29 cellular contexts compared by ENCODE assay signal in the genomic region with DNA sequence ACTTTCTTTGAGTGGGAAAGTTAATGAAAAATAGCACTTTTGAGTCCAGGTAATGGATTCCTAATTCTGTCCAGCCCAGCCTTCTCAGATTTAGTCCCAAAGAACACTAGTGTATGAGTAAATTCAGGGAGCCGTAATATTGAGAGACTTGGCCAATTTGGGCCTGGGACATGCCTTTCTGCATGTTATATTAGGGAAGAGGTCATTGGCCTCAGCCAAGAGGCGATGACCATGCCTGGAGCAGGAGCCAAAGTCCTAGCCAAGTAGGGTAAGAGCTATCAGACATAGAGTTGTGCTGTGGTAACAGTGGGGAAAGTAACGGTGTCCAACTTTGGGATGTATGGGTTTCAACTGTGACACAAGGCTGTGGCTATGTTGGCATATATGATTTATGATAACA.
DNase-seq lines count a peak whose midpoint lies in the region; ATAC-seq, FAIRE-seq and TF ChIP-seq lines count a peak whose summit lies in the region.
"Had no signal": no experiment of that assay in that cellular context is flagged by ENCODE, and none has a peak within 500 bp of the region (broad histone marks: within the 10 kb centered on the region; RNA-seq: fewer than 3 reads in every experiment).

No MANE protein-coding gene starts in this region.

- H3K4me3 Mint-ChIP-seq in activated CD4-positive, alpha-beta memory T cell treated with anti-CD3 and anti-CD28 coated beads for 36 hours, result no peak overlapping the region
- H3K4me3 Mint-ChIP-seq: CD14-positive monocyte; CD4-positive, alpha-beta memory T cell; CD4-positive, CD25-positive, alpha-beta regulatory T cell; CD8-positive, alpha-beta memory T cell had no signal

- POLR2A ChIA-PET in HepG2 (lab: Yijun Ruan, JAX) (no interaction called here), OCI-LY7 (lab: Charles Lee) (interaction anchor here (0.5 to 0.7 kb wide), 2 partner anchors 521 to 878 kb away, joined by 4 to 5 read pairs; no protein-coding TSS in a partner anchor)
- POLR2A ChIA-PET in activated CD4-positive, alpha-beta memory T cell treated with anti-CD3 and anti-CD28 coated beads for 36 hours (lab: Charles Lee), result no interaction called here

- H3K27me3 ChIP-seq in liver (ENCODE audit: control insufficient read depth in 4 of 4, insufficient read depth in 4 of 4, low read length in 3 of 4), result no peaks in the 10 kb centered on the region
- no peaks in the 10 kb centered on the region for H3K27me3 ChIP-seq in HepG2 (ENCODE audit: control insufficient read depth in 1 of 2, insufficient read depth in 2 of 2, low read length in 2 of 2)
- H3K27me3 ChIP-seq in osteoblast (ENCODE audit: insufficient read depth, low read length), result no peaks in the 10 kb centered on the region
- H3K27me3 ChIP-seq in subcutaneous abdominal adipose tissue (ENCODE audit: control insufficient read depth in 5 of 5, insufficient read depth in 4 of 5, low read length in 5 of 5), result no peaks in the 10 kb centered on the region
- no peaks in the 10 kb centered on the region for H3K27me3 ChIP-seq in stomach
- H3K27me3 ChIP-seq: BE2C, BLaER1 had no signal

- no peaks in the 10 kb centered on the region for H3K4me1 Mint-ChIP-seq in activated CD4-positive, alpha-beta memory T cell treated with anti-CD3 and anti-CD28 coated beads for 36 hours (ENCODE audit: low read depth)
- H3K4me1 Mint-ChIP-seq: CD14-positive monocyte; CD4-positive, alpha-beta memory T cell; CD4-positive, CD25-positive, alpha-beta regulatory T cell; CD8-positive, alpha-beta memory T cell had no signal

- TF ChIP-seq CTCF in liver (IDR thresholded peaks at IDR 0.05; ENCODE audit: low read depth, low read length, missing input control) (no peak), HepG2 (CRISPR knock-in tag; IDR thresholded peaks at IDR 0.05) (no peak), osteoblast (IDR thresholded peaks at IDR 0.05; ENCODE audit: extremely low read depth, low read depth, low read length) (no peak), stomach (IDR thresholded peaks at IDR 0.05) (no peak), OCI-LY7 (conservative IDR thresholded peaks at IDR 0.05; ENCODE audit: low read length) (no peak)

- H3K4me1 ChIP-seq in liver (ENCODE audit: control insufficient read depth in 4 of 4, insufficient read depth in 4 of 4, low read length in 3 of 4), result peaks cover 0 to 11% (median 5%) of the 10 kb centered on the region in 4 donors
- H3K4me1 ChIP-seq in HepG2 (ENCODE audit: insufficient read depth, low read length), result no peaks in the 10 kb centered on the region
- H3K4me1 ChIP-seq in osteoblast (ENCODE audit: insufficient read depth, low read length), result no peaks in the 10 kb centered on the region
- H3K4me1 ChIP-seq in subcutaneous abdominal adipose tissue (ENCODE audit: control insufficient read depth in 5 of 5, insufficient read depth in 5 of 5, low read length in 5 of 5), result peaks cover 0 to 22% (median 4%) of the 10 kb centered on the region in 5 donors
- no peaks in the 10 kb centered on the region for H3K4me1 ChIP-seq in stomach
- no peaks in the 10 kb centered on the region for H3K4me1 ChIP-seq in OCI-LY7 (ENCODE audit: insufficient read depth, low read length, poor library complexity, severe bottlenecking)
- H3K4me1 ChIP-seq: BE2C, BLaER1 had no signal

- H3K4me2 ChIP-seq in HepG2 (ENCODE audit: low read depth, low read length) (no peak overlapping the region), osteoblast (ENCODE audit: insufficient read depth, low read length) (no peak overlapping the region), OCI-LY7 (ENCODE audit: low read length) (no peak overlapping the region)
- H3K4me2 ChIP-seq: BLaER1 had no signal

- TF ChIP-seq RAD21 in liver (IDR thresholded peaks at IDR 0.05) (peak; percentile 20 to 38), HepG2 (CRISPR knock-in tag; IDR thresholded peaks at IDR 0.05) (no peak)

- H3K9me3 ChIP-seq in liver (ENCODE audit: control insufficient read depth in 4 of 4, low read length in 3 of 4) (no peaks in the 10 kb centered on the region), HepG2 (ENCODE audit: low read length) (no peaks in the 10 kb centered on the region), osteoblast (ENCODE audit: low read depth, low read length) (no peaks in the 10 kb centered on the region), subcutaneous abdominal adipose tissue (ENCODE audit: control insufficient read depth in 5 of 5, low read length in 5 of 5) (peaks cover 0 to 6% (median 0%) of the 10 kb centered on the region in 5 donors), stomach (no peaks in the 10 kb centered on the region), OCI-LY7 (ENCODE audit: low read length) (no peaks in the 10 kb centered on the region)
- H3K9me3 ChIP-seq: BE2C, BLaER1 had no signal

- WGBS in liver, result 31% methylated on average over 3 of the region's 3 CpGs
- 3% methylated on average over 3 of the region's 3 CpGs for WGBS in HepG2 (ENCODE audit: low lambda C conversion rate)
- WGBS in stomach, 5 donors, result 62 to 86% (median 81%) methylated on average over 3 of the region's 3 CpGs

- no peaks in the 10 kb centered on the region for H3K27me3 Mint-ChIP-seq in activated CD4-positive, alpha-beta memory T cell treated with anti-CD3 and anti-CD28 coated beads for 36 hours
- H3K27me3 Mint-ChIP-seq: CD4-positive, alpha-beta memory T cell; CD4-positive, CD25-positive, alpha-beta regulatory T cell; CD8-positive, alpha-beta memory T cell had no signal

- H3K36me3 ChIP-seq in liver (ENCODE audit: control insufficient read depth in 4 of 4, insufficient read depth in 3 of 4, low read depth in 1 of 4, low read length in 3 of 4) (no peaks in the 10 kb centered on the region), HepG2 (replicated peaks in 1 of 2; ENCODE audit: control insufficient read depth in 1 of 2, insufficient read depth in 2 of 2, low read length in 2 of 2) (no peaks in the 10 kb centered on the region), osteoblast (ENCODE audit: insufficient read depth, low read length) (no peaks in the 10 kb centered on the region), subcutaneous abdominal adipose tissue (ENCODE audit: control insufficient read depth in 5 of 5, insufficient read depth in 5 of 5, low read length in 5 of 5) (no peaks in the 10 kb centered on the region), stomach (no peaks in the 10 kb centered on the region), OCI-LY7 (ENCODE audit: insufficient read depth, low read length) (no peaks in the 10 kb centered on the region)
- H3K36me3 ChIP-seq: BE2C, BLaER1 had no signal

- H3K79me2 ChIP-seq in HepG2 (ENCODE audit: insufficient read depth, low read length), result no peaks in the 10 kb centered on the region
- no peaks in the 10 kb centered on the region for H3K79me2 ChIP-seq in osteoblast (ENCODE audit: insufficient read depth, low read length)
- no peaks in the 10 kb centered on the region for H3K79me2 ChIP-seq in OCI-LY7 (ENCODE audit: insufficient read depth, low read depth, low read length)

- peaks cover 2% of the 10 kb centered on the region for H3K9me3 Mint-ChIP-seq in activated CD4-positive, alpha-beta memory T cell treated with anti-CD3 and anti-CD28 coated beads for 36 hours

- no peak for FAIRE-seq in HepG2 (lab: Jason Lieb, UNC)
- FAIRE-seq: A204.1, GM12878, GM12892, GM18507, GM19239 had no signal

- TF ChIP-seq POLR2A in HepG2 (IDR thresholded peaks at IDR 0.05; ENCODE audit: insufficient read depth in 1 of 2, low read depth in 2 of 2, low read length in 2 of 2) (no peak), stomach (IDR thresholded peaks at IDR 0.05) (no peak)

- H4K20me1 ChIP-seq in HepG2 (ENCODE audit: insufficient read depth, low read length) (no peaks in the 10 kb centered on the region; the same call in 1 of the 2 replicates), osteoblast (ENCODE audit: insufficient read depth, low read length) (no peaks in the 10 kb centered on the region), OCI-LY7 (ENCODE audit: insufficient read depth, low read length) (no peaks in the 10 kb centered on the region)
- H4K20me1 ChIP-seq: BLaER1 had no signal

- H3K9ac ChIP-seq in liver (ENCODE audit: low read depth in 1 of 2, low read length in 2 of 2) (peak overlapping the region in 1 of 2 donors; percentile 30), HepG2 (ENCODE audit: insufficient read depth, low read depth, low read length) (no peak overlapping the region), subcutaneous abdominal adipose tissue (ENCODE audit: low read length in 5 of 5) (no peak overlapping the region)
- H3K9ac ChIP-seq: BLaER1 had no signal

- no peaks in the 10 kb centered on the region for H3K9me2 ChIP-seq in OCI-LY7 (ENCODE audit: insufficient read depth, low read length)

- no peaks in the 10 kb centered on the region for H3K36me3 Mint-ChIP-seq in activated CD4-positive, alpha-beta memory T cell treated with anti-CD3 and anti-CD28 coated beads for 36 hours
- H3K36me3 Mint-ChIP-seq: CD14-positive monocyte; CD4-positive, alpha-beta memory T cell; CD4-positive, CD25-positive, alpha-beta regulatory T cell; CD8-positive, alpha-beta memory T cell had no signal

- CTCF ChIA-PET in HepG2 (lab: Yijun Ruan, JAX; ENCODE audit: low intra/inter-chr PET ratio, low total read pairs) (no interaction called here), OCI-LY7 (lab: Charles Lee; ENCODE audit: unreplicated experiment) (no interaction called here)
- CTCF ChIA-PET in activated CD4-positive, alpha-beta memory T cell treated with anti-CD3 and anti-CD28 coated beads for 36 hours (lab: Charles Lee), result no interaction called here

- no peak for DNase-seq in HepG2 (ENCODE audit: low spot score)
- peak; percentile 84 for DNase-seq in left lobe of liver (ENCODE audit: low spot score)
- peak; percentile 0 for DNase-seq in osteoblast (ENCODE audit: insufficient read length, low spot score, missing footprints)
- DNase-seq in stomach, result no peak
- DNase-seq in activated CD4-positive, alpha-beta memory T cell treated with anti-CD3 and anti-CD28 coated beads for 36 hours, result no peak
- no peak for DNase-seq in OCI-LY7 (ENCODE audit: low spot score)
- DNase-seq: 8988T; ACHN; BE2C; C1 segment of cervical spinal cord; CD4-positive, alpha-beta memory T cell; CD4-positive, CD25-positive, alpha-beta regulatory T cell; CD8-positive, alpha-beta memory T cell; DMS 273 treated with DMSO at 0.1 percent for 48 hours; DMS153; DMS53; DMS79; DND-41; EL; GDM1 had no signal

- BruUV-seq in HepG2 (replicated peaks; lab: Mats Ljungman, UMichigan), result no TSS peak
- no TSS peak for BruUV-seq in OCI-LY7 (replicated peaks; lab: Mats Ljungman, UMichigan)

- H3K27ac ChIP-seq in liver (ENCODE audit: low read depth in 1 of 2, low read length in 2 of 2) (peak overlapping the region; percentile 70 to 82), HepG2 (ENCODE audit: extremely low read length, insufficient read depth, low read length) (no peak overlapping the region), osteoblast (ENCODE audit: low read depth, low read length) (no peak overlapping the region), subcutaneous abdominal adipose tissue (ENCODE audit: low read depth, low read length) (peak overlapping the region; percentile 63), stomach (no peak overlapping the region), OCI-LY7 (ENCODE audit: low read depth, low read length, poor library complexity, severe bottlenecking) (no peak overlapping the region)
- H3K27ac ChIP-seq: BLaER1 had no signal

- no peak overlapping the region for H2AFZ ChIP-seq in HepG2 (ENCODE audit: low read length)
- H2AFZ ChIP-seq in osteoblast (ENCODE audit: low read length), result no peak overlapping the region
- no peak overlapping the region for H2AFZ ChIP-seq in OCI-LY7 (ENCODE audit: low read length)

- intact Hi-C loops in HepG2 (cut with micrococcal nuclease; ENCODE audit: unreplicated experiment), result no loop called here
- intact Hi-C loops in stomach (cut with DNase I; ENCODE audit: low total_unique reads), result no loop called here
- intact Hi-C loops in activated CD4-positive, alpha-beta memory T cell treated with anti-CD3 and anti-CD28 coated beads for 36 hours (cut with micrococcal nuclease), result no loop called here
- intact Hi-C loops in OCI-LY7 (cut with micrococcal nuclease; ENCODE audit: unreplicated experiment), result no loop called here

- TF ChIP-seq EP300 in HepG2 (IDR thresholded peaks at IDR 0.05; ENCODE audit: low read depth in 2 of 2, low read length in 2 of 2), result no peak
- TF ChIP-seq EP300 in HepG2 (CRISPR knock-in tag; IDR thresholded peaks at IDR 0.05; ENCODE audit: borderline replicate concordance), result no peak
- TF ChIP-seq EP300 in stomach (IDR thresholded peaks at IDR 0.05), result no peak

- in situ Hi-C loops in HepG2 (cut with HindIII; ENCODE audit: extremely low pct_ligation_motif_present, low pct_unique_long_range_greater_than_20kb), result no loop called here

- no peak overlapping the region for H3K27ac Mint-ChIP-seq in activated CD4-positive, alpha-beta memory T cell treated with anti-CD3 and anti-CD28 coated beads for 36 hours
- H3K27ac Mint-ChIP-seq: CD14-positive monocyte; CD4-positive, alpha-beta memory T cell; CD4-positive, CD25-positive, alpha-beta regulatory T cell; CD8-positive, alpha-beta memory T cell had no signal

- H3K4me3 ChIP-seq in liver (ENCODE audit: low read depth in 1 of 3, low read length in 3 of 3), result no peak overlapping the region
- H3K4me3 ChIP-seq in HepG2 (replicated peaks in 1 of 3; ENCODE audit: insufficient read depth in 1 of 3, low read depth in 2 of 3, low read length in 3 of 3), result no peak overlapping the region
- H3K4me3 ChIP-seq in osteoblast (ENCODE audit: insufficient read depth, low read length), result no peak overlapping the region
- no peak overlapping the region for H3K4me3 ChIP-seq in subcutaneous abdominal adipose tissue (ENCODE audit: low read depth in 1 of 5, low read length in 5 of 5)
- H3K4me3 ChIP-seq in stomach, result no peak overlapping the region
- H3K4me3 ChIP-seq in OCI-LY7 (ENCODE audit: low read depth, low read length, poor library complexity, severe bottlenecking), result no peak overlapping the region
- H3K4me3 ChIP-seq: BLaER1, GM12878 had no signal

- ATAC-seq in HepG2, result no peak
- ATAC-seq in left lobe of liver, result peak; percentile 100
- ATAC-seq: GM12878 had no signal

Comparison
In these comparisons a context has a peak if more than half of its experiments do, and no peak if none do; other contexts are left out.
1. H3K27ac ChIP-seq: peak in liver (2 of 2) and subcutaneous abdominal adipose tissue (single experiment); none in HepG2 (single experiment), osteoblast (single experiment), stomach (0 of 5) and OCI-LY7 (single experiment).
2. DNase-seq: peak in left lobe of liver (single experiment) and osteoblast (single experiment); none in HepG2 (single experiment), stomach (single experiment), activated CD4-positive, alpha-beta memory T cell treated with anti-CD3 and anti-CD28 coated beads for 36 hours (single experiment) and OCI-LY7 (single experiment).